1 cellular context compared by ENCODE assay signal in the genomic region with DNA sequence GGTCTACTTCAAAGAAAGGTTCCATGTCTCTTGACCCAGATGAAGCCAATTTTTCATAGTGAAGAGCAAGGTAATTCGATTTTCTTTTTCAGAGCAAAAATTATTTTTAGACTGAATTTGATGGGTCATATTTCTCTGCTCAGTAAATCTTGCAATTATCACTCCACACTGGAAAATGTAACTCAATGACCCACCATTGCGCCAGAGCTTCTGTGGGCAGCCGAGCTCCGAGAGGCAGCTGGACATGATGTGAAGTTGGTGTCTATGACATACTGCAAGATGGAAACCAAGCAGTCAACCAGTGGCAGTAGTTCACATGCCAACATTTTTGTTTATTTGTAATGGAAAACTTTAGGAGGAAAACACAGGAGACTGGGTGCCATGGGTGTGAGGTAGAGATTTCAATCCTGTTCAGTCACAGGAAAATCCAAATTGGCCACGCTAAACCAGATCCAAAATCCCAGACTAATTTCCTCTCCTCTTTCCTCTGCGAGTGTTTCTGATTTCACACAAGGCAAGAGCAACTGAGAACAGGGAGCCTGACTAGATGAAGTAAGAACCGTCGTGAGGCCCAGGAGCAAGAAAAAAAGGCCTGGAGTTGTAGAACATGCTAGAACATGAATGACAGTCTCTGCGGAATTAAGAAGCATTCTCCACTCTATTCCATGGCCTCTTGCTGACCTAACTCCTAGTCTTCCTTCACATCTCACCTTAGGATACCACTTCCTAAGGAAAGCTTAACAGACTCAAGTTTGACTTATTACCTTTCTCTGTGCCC.
TF ChIP-seq lines count a peak whose summit lies in the region.

No MANE protein-coding gene starts in this region.

TF ChIP-seq in WTC11, 78 proteins besides CTCF, POLR2A, EP300 and RAD21 (continued from another document):
- TF ChIP-seq, protein P1, sequence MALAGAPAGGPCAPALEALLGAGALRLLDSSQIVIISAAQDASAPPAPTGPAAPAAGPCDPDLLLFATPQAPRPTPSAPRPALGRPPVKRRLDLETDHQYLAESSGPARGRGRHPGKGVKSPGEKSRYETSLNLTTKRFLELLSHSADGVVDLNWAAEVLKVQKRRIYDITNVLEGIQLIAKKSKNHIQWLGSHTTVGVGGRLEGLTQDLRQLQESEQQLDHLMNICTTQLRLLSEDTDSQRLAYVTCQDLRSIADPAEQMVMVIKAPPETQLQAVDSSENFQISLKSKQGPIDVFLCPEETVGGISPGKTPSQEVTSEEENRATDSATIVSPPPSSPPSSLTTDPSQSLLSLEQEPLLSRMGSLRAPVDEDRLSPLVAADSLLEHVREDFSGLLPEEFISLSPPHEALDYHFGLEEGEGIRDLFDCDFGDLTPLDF (CRISPR knock-in tag; IDR thresholded peaks at IDR 0.05): no peak
